ENCODE assay signal across 31 cellular contexts in the genomic region with DNA sequence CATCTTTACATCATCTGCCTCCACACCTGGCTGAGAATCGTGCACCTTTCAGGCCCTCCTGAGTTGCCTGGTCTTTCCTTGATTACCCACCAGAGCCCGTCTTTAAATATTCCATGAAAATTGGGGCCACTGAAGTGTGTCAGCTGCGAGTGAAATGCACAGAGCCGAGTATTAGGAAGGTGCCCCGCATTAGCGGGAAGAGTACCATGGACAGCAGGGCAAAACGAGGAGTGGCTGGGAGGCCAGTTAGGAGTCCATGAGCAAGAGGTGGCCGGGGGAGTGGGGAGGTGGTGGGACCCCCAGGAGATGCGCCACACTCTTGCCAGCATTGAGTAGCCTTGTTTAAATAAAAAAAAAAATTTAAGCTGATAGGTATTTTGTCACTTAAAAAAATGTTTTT.
"Had no signal": no experiment of that assay in that cellular context is flagged by ENCODE, and none has a peak within 500 bp of the region (broad histone marks: within the 10 kb centered on the region; RNA-seq: fewer than 3 reads in every experiment).

No MANE protein-coding gene starts in this region.

- H3K27me3 ChIP-seq: Peyer's patch had no signal

- H3K9me3 ChIP-seq: Peyer's patch had no signal

- H3K27me3 Mint-ChIP-seq: brain had no signal

- H3K36me3 ChIP-seq: Peyer's patch had no signal

- H3K4me3 ChIP-seq: Peyer's patch had no signal

- ATAC-seq: activated CD4-positive, alpha-beta T cell treated with anti-CD3 and anti-CD28 coated beads for 36 hours; activated CD4-positive, CD25-positive, alpha-beta regulatory T cell treated with anti-CD3 and anti-CD28 coated beads, Interleukin-2, amount 50 U/mL, for 24 hours; activated naive CD8-positive, alpha-beta T cell treated with anti-CD3 and anti-CD28 coated beads, Interleukin-2, amount 50 U/mL, for 24 hours; PC-3 had no signal

- H3K27ac ChIP-seq: Peyer's patch had no signal

- H3K36me3 Mint-ChIP-seq: activated CD4-positive, alpha-beta memory T cell treated with anti-CD3 and anti-CD28 coated beads for 36 hours; activated naive CD4-positive, alpha-beta T cell treated with anti-CD3 and anti-CD28 coated beads, Interleukin-2, amount 10 ng/mL, durations not matched to agents 7 days and 5 days; activated naive CD8-positive, alpha-beta T cell; brain had no signal

- H3K4me1 Mint-ChIP-seq: activated CD4-positive, alpha-beta T cell treated with anti-CD3 and anti-CD28 coated beads for 36 hours; activated naive CD4-positive, alpha-beta T cell treated with anti-CD3 and anti-CD28 coated beads, Interleukin-2, amount 10 ng/mL, durations not matched to agents 7 days and 5 days had no signal

- H3K9me3 Mint-ChIP-seq: activated CD4-positive, alpha-beta memory T cell treated with anti-CD3 and anti-CD28 coated beads for 36 hours; activated naive CD4-positive, alpha-beta T cell treated with anti-CD3 and anti-CD28 coated beads, Interleukin-2, amount 10 ng/mL, durations not matched to agents 7 days and 5 days; activated naive CD8-positive, alpha-beta T cell treated with anti-CD3 and anti-CD28 coated beads, Interleukin-2, amount 50 U/mL, for 24 hours; brain; T-helper 1 cell treated with Interleukin-12 subunit alpha and Interleukin-12 subunit beta and Interleukin-4 antibody, amounts not matched to agents 30 μg/mL and 1 μg/mL, for 36 hours; T-helper 2 cell treated with Interferon-gamma antibody and Interleukin-4, amounts not matched to agents 5 μg/mL and 100 μg/mL, for 36 hours had no signal

- H3K4me1 ChIP-seq: Peyer's patch had no signal

- H3K4me3 Mint-ChIP-seq: activated CD4-positive, alpha-beta memory T cell treated with anti-CD3 and anti-CD28 coated beads for 36 hours; activated CD4-positive, alpha-beta T cell treated with anti-CD3 and anti-CD28 coated beads for 36 hours; activated naive CD4-positive, alpha-beta T cell treated with anti-CD3 and anti-CD28 coated beads, Interleukin-2, amount 10 ng/mL, durations not matched to agents 7 days and 5 days; activated naive CD8-positive, alpha-beta T cell; activated naive CD8-positive, alpha-beta T cell treated with anti-CD3 and anti-CD28 coated beads, Interleukin-2, amount 50 U/mL, for 24 hours; brain; T-helper 1 cell treated with Interleukin-12 subunit alpha and Interleukin-12 subunit beta and Interleukin-4 antibody, amounts not matched to agents 30 μg/mL and 1 μg/mL, for 36 hours; T-helper 2 cell treated with Interferon-gamma antibody and Interleukin-4, amounts not matched to agents 5 μg/mL and 100 μg/mL, for 36 hours had no signal

- H3K27ac Mint-ChIP-seq: activated CD4-positive, alpha-beta memory T cell treated with anti-CD3 and anti-CD28 coated beads for 36 hours; activated CD4-positive, alpha-beta T cell treated with anti-CD3 and anti-CD28 coated beads for 36 hours; activated naive CD4-positive, alpha-beta T cell treated with anti-CD3 and anti-CD28 coated beads, Interleukin-2, amount 10 ng/mL, durations not matched to agents 7 days and 5 days; activated naive CD8-positive, alpha-beta T cell; activated naive CD8-positive, alpha-beta T cell treated with anti-CD3 and anti-CD28 coated beads, Interleukin-2, amount 50 U/mL, for 24 hours; brain; T-helper 1 cell treated with Interleukin-12 subunit alpha and Interleukin-12 subunit beta and Interleukin-4 antibody, amounts not matched to agents 30 μg/mL and 1 μg/mL, for 36 hours; T-helper 2 cell treated with Interferon-gamma antibody and Interleukin-4, amounts not matched to agents 5 μg/mL and 100 μg/mL, for 36 hours had no signal

- DNase-seq: activated CD4-positive, alpha-beta memory T cell treated with anti-CD3 and anti-CD28 coated beads for 36 hours; activated CD4-positive, alpha-beta T cell treated with anti-CD3 and anti-CD28 coated beads for 36 hours; activated CD4-positive, alpha-beta T cell treated with anti-CD3 and anti-CD28 coated beads, Interleukin-2, amount 50 U/mL, for 1 hour; activated CD8-positive, alpha-beta memory T cell treated with anti-CD3 and anti-CD28 coated beads, Interleukin-2, amount 50 U/mL, for 48 hours; activated effector memory CD4-positive, alpha-beta T cell treated with Interleukin-2 at 50 U/mL for 16 hours; activated naive CD4-positive, alpha-beta T cell treated with anti-CD3 and anti-CD28 coated beads, Interleukin-2, amount 10 ng/mL, durations not matched to agents 7 days and 5 days; activated naive CD8-positive, alpha-beta T cell treated with anti-CD3 and anti-CD28 coated beads, Interleukin-2, amount 50 U/mL, for 24 hours; activated T-cell treated with anti-CD3 and anti-CD28 coated beads, Interleukin-2, amount 50 U/mL, for 48 hours; anterior cingulate cortex; caudate nucleus; cerebellar nuclear complex; Karpas-422; NCI-H1105; NCI-H1417 treated with DMSO at 0.1 percent for 48 hours; NCI-H1694; NCI-H2029; NCI-H345; NCI-H526; NCI-H748 treated with DMSO at 0.1 percent for 48 hours; NK-92 treated with Interleukin-12 subunit alpha and Interleukin-12 subunit beta, amount 100 ng/mL, for 24 hours; PC-3; Peyer's patch; RPMI8226; SIG-M5 had no signal

- FAIRE-seq: bronchial epithelial cell, TTC549 had no signal
